9 cellular contexts compared by ENCODE assay signal in genomic region chr4:16222957-16223527, GRCh38. TPM values are rescaled to one million over a fixed set of nuclear protein-coding genes. Genes with fewer than 3 reads are reported as not detected.
DNase-seq lines count a peak whose midpoint lies in the region; ATAC-seq, FAIRE-seq and TF ChIP-seq lines count a peak whose summit lies in the region.
"Had no signal": no experiment of that assay in that cellular context is flagged by ENCODE, and none has a peak within 500 bp of the region (broad histone marks: within the 10 kb centered on the region; RNA-seq: fewer than 3 reads in every experiment).

No MANE protein-coding gene starts in this region.

- DNase-seq in COLO668 (lab: John Stamatoyannopoulos, UW; ENCODE audit: unreplicated experiment) (peak; percentile 21), MM.1S (no peak), K562 (ENCODE audit: extremely low read depth in 1 of 4, low spot score in 3 of 4) (no peak), nephron progenitor cell (no peak), left ventricle myocardium superior (no peak)
- DNase-seq: activated effector memory CD4-positive, alpha-beta T cell treated with anti-CD3 and anti-CD28 coated beads, Interleukin-2, amount 50 U/mL, for 16 hours had no signal

- TF ChIP-seq CTCF in MM.1S (IDR thresholded peaks at IDR 0.05; ENCODE audit: low read length) (no peak), K562 (IDR thresholded peaks at IDR 0.05 in 2 of 3, conservative IDR thresholded peaks at IDR 0.05 in 1 of 3; ENCODE audit: insufficient read depth in 2 of 3, low read depth in 1 of 3, low read length in 3 of 3) (no peak), nephron progenitor cell (IDR thresholded peaks at IDR 0.05) (no peak)

- in situ Hi-C loops in K562 (cut with MboI) = no loop called here

- H3K9me3 Mint-ChIP-seq in nephron progenitor cell = no peaks in the 10 kb centered on the region

- H3K36me3 Mint-ChIP-seq in nephron progenitor cell (ENCODE audit: low read depth) = peaks cover 4% of the 10 kb centered on the region

- H3K9me1 ChIP-seq in K562 (ENCODE audit: control insufficient read depth, insufficient read depth, low read length) = no peaks in the 10 kb centered on the region

- H3K9me2 ChIP-seq in MM.1S (replicated peaks; ENCODE audit: insufficient read depth, low read length) = no peaks in the 10 kb centered on the region

- TF ChIP-seq EP300 in K562 (IDR thresholded peaks at IDR 0.05; ENCODE audit: low read length) = no peak

- H3K4me3 Mint-ChIP-seq in nephron progenitor cell = peak overlapping the region; percentile 19

- peaks cover 6% of the 10 kb centered on the region; the same call in 1 of the 2 replicates for H3F3A ChIP-seq in MM.1S (ENCODE audit: insufficient read depth, low read length)

- H3K4me2 ChIP-seq in MM.1S (ENCODE audit: low read depth, low read length) (0 out of 2 replicates have a peak overlapping the region, but pooled peaks have one; percentile 7), K562 (ENCODE audit: insufficient read depth, low read length) (peak overlapping the region; percentile 19; the same call in 1 of the 2 replicates)

- intact Hi-C loops in K562 (cut with micrococcal nuclease) = loop anchor here (10.0 kb wide), 2 partner anchors 538 to 1218 kb away; partner anchors contain the start of genes CPEB2 and FAM200B
- intact Hi-C loops in left ventricle myocardium superior (cut with micrococcal nuclease) = no loop called here

- H3K27ac ChIP-seq in MM.1S (ENCODE audit: low read length) (no peak overlapping the region), K562 (ENCODE audit: extremely low read depth, low read depth, low read length) (no peak overlapping the region)

- H3K9me3 ChIP-seq in MM.1S (replicated peaks; ENCODE audit: insufficient read depth, low read length) (no peaks in the 10 kb centered on the region), K562 (replicated peaks; ENCODE audit: control insufficient read depth, insufficient read depth, low read depth, low read length) (no peaks in the 10 kb centered on the region)

- CTCF ChIA-PET in K562 (lab: Yijun Ruan, JAX; ENCODE audit: low intra/inter-chr PET ratio) = no interaction called here

- peaks cover 32% of the 10 kb centered on the region for H3K4me1 Mint-ChIP-seq in nephron progenitor cell

- H3K79me2 ChIP-seq in MM.1S (ENCODE audit: low read length) (peaks cover 77% of the 10 kb centered on the region), K562 (ENCODE audit: control insufficient read depth, insufficient read depth, low read length) (peaks cover 95% of the 10 kb centered on the region)

- H3K36me3 ChIP-seq in MM.1S (replicated peaks; ENCODE audit: insufficient read depth, low read length) (no peaks in the 10 kb centered on the region), K562 (ENCODE audit: control insufficient read depth, insufficient read depth, low read length) (peaks cover 14% of the 10 kb centered on the region; the same call in 1 of the 3 replicates)

- H3K4me1 ChIP-seq in MM.1S (ENCODE audit: low read length) (peaks cover 16% of the 10 kb centered on the region), K562 (replicated peaks in 1 of 2; ENCODE audit: control insufficient read depth in 2 of 2, insufficient read depth in 2 of 2, low read length in 2 of 2) (peaks cover 6 to 12% of the 10 kb centered on the region in 2 experiments; a peak in 3 of 5 replicates)

- no peak overlapping the region for H2AFZ ChIP-seq in MM.1S (ENCODE audit: low read length)
- H2AFZ ChIP-seq in K562 (ENCODE audit: low read depth, low read length) = no peak overlapping the region

- ATAC-seq in K562 (no peak), GM18868 (IDR thresholded peaks at IDR 0.05; ENCODE audit: unreplicated experiment) (no peak), left ventricle myocardium superior (no peak), GM18858 (IDR thresholded peaks at IDR 0.05; ENCODE audit: unreplicated experiment) (no peak)

- no peak for TF ChIP-seq POLR2A in K562 (conservative IDR thresholded peaks at IDR 0.05)

- H3K9ac ChIP-seq in MM.1S (ENCODE audit: low read length) (no peak overlapping the region), K562 (ENCODE audit: insufficient read depth in 1 of 2, low read depth in 2 of 2, low read length in 2 of 2) (no peak overlapping the region)

- no peak overlapping the region for H3K4me3 ChIP-seq in MM.1S (ENCODE audit: low read length)
- H3K4me3 ChIP-seq in K562 = no peak overlapping the region; the same call in 1 of the 2 replicates

- no peaks in the 10 kb centered on the region for H3K27me3 Mint-ChIP-seq in nephron progenitor cell (ENCODE audit: low read depth, poor library complexity)

- POLR2A ChIA-PET in K562 (lab: Yijun Ruan, JAX) = interaction anchor here (2.5 kb wide), 1 partner anchor 9 kb away, joined by 17 read pairs; no protein-coding TSS in a partner anchor

- TF ChIP-seq RAD21 in K562 (CRISPR knock-in tag; conservative IDR thresholded peaks at IDR 0.05 in 1 of 2, IDR thresholded peaks at IDR 0.05 in 1 of 2) = no peak

- no peak for FAIRE-seq in K562 (lab: Jason Lieb, UNC)
- FAIRE-seq: H54 had no signal

- no peak overlapping the region for H3K27ac Mint-ChIP-seq in nephron progenitor cell

- BruUV-seq in K562 (replicated peaks; lab: Mats Ljungman, UMichigan) = no TSS peak

- H4K20me1 ChIP-seq in MM.1S (ENCODE audit: insufficient read depth, low read length) (peaks cover 8% of the 10 kb centered on the region; the same call in 1 of the 2 replicates), K562 (replicated peaks; ENCODE audit: control insufficient read depth, insufficient read depth, low read length) (peaks cover 12% of the 10 kb centered on the region; the same call in 1 of the 2 replicates)

- H3K27me3 ChIP-seq in MM.1S (replicated peaks; ENCODE audit: insufficient read depth, low read length) = no peaks in the 10 kb centered on the region
- H3K27me3 ChIP-seq in K562 (ENCODE audit: control insufficient read depth in 2 of 2, insufficient read depth in 2 of 2, low read length in 2 of 2) = no peaks in the 10 kb centered on the region

TF ChIP-seq in K562, 482 proteins besides CTCF, POLR2A, EP300 and RAD21:
- TF ChIP-seq RFX1 (IDR thresholded peaks at IDR 0.05) (peak; percentile 42; the same call in 1 of the 2 replicates), ZNF764 (CRISPR knock-in tag; IDR thresholded peaks at IDR 0.05; ENCODE audit: low read depth) (no peak), ZBTB8A (IDR thresholded peaks at IDR 0.05; ENCODE audit: partially characterized antibody) (no peak), CEBPG (CRISPR knock-in tag; IDR thresholded peaks at IDR 0.05) (no peak), CEBPG (tag; conservative IDR thresholded peaks at IDR 0.05 in 1 of 2, IDR thresholded peaks at IDR 0.05 in 1 of 2) (0 out of 4 replicates have a peak, but pooled peaks of 1 of the 2 experiments have one; percentile 9)

RNA-seq across cellular contexts. Expression of gene TAPT1, which starts 3.2 kb away (rescaled TPM):
- total RNA-seq in K562 (2011; cell fraction: chromatin; rRNA removed; ENCODE audit: low replicate concordance) = 55.5 and 117 TPM in 2 replicates
- 30.7 and 36.2 TPM in 2 replicates for total RNA-seq in K562 (2011; cell fraction: nucleolus; rRNA removed)
- 54.6 and 84.4 TPM in 2 replicates for total RNA-seq in K562 (2011; cell fraction: nucleoplasm; rRNA removed)
- 10.2 and 10.3 TPM in 2 replicates for total RNA-seq in K562 (2014; rRNA removed)
- 28.6 and 28.7 TPM in 2 replicates for total RNA-seq in K562 (2014; rRNA removed; fragmentation: Illumina TruSeq; extraction: Trizol)
- 19.9 and 22.7 TPM in 2 replicates for total RNA-seq in K562 (2015; rRNA removed; fragmentation: Illumina TruSeq; extraction: Trizol)
- 20.9 and 27.6 TPM in 2 replicates for total RNA-seq in K562 (2021)
- polyA plus RNA-seq in K562 (2011; rRNA removed) = 35.0 and 36.7 TPM in 2 replicates
- 9.9 and 17.5 TPM in 2 replicates for polyA plus RNA-seq in K562 (2011; cell fraction: cytosol; rRNA removed)
- 34.8 and 53.3 TPM in 2 replicates for polyA plus RNA-seq in K562 (2011; cell fraction: nucleus; rRNA removed)
- polyA plus RNA-seq in K562 (2012) = 9.3 and 24.5 TPM in 2 replicates
- polyA plus RNA-seq in K562 (2014; fragmentation: Illumina TruSeq; extraction: Trizol) = 18.5 and 20.7 TPM in 2 replicates
- 1 to 10 TPM; 1.6 to 2.7 TPM for polyA plus RNA-seq in K562 (2014; fragmentation: Nextera tagmentation; extraction: Ambion mirVana)
- 15.2 and 16.6 TPM in 2 replicates for polyA plus RNA-seq in K562 (2014; rRNA removed)
- polyA minus RNA-seq in K562 (2011; rRNA and poly(A)+ RNA removed) = 47.2 and 58.1 TPM in 2 replicates
- polyA minus RNA-seq in K562 (2011; cell fraction: cytosol; rRNA and poly(A)+ RNA removed) = 11.8 and 18.6 TPM in 2 replicates
- 31.8 and 78.0 TPM in 2 replicates for polyA minus RNA-seq in K562 (2011; cell fraction: nucleus; rRNA and poly(A)+ RNA removed)
- total RNA-seq in left ventricle myocardium superior = 40.9 TPM
